In genomic region chr11:66288866-66289547, GRCh38 we compare ENCODE assay signal across 8 cellular contexts. TPM values are rescaled to one million over a fixed set of nuclear protein-coding genes. Genes with fewer than 3 reads are reported as not detected.
DNase-seq lines count a peak whose midpoint lies in the region; ATAC-seq and TF ChIP-seq lines count a peak whose summit lies in the region.

YIF1A (minus strand) TSS chr11:66289143; CDS start chr11:66288985, 158 bp downstream.

- peak; percentile 73 for ATAC-seq in GM18499 (IDR thresholded peaks at IDR 0.05; ENCODE audit: insufficient read depth, unreplicated experiment)
- peak; percentile 83 for ATAC-seq in HG02943 (IDR thresholded peaks at IDR 0.05; ENCODE audit: low read depth, unreplicated experiment)
- ATAC-seq in left ventricle myocardium superior, result peak; percentile 95

- H3K9me3 ChIP-seq in prostate gland, result no peaks in the 10 kb centered on the region

- H3K4me1 ChIP-seq in prostate gland (replicated peaks) (peaks cover 16% of the 10 kb centered on the region), urinary bladder (ENCODE audit: insufficient read depth) (no peaks in the 10 kb centered on the region)

- peak within 1 kb of the TSS; percentile 67 to 86 for H3K4me3 ChIP-seq in prostate gland
- H3K4me3 ChIP-seq in urinary bladder (ENCODE audit: low read depth, low read length), result peak within 1 kb of the TSS; percentile 59

- DNase-seq in NCI-H187 treated with DMSO at 0.1 percent for 48 hours (lab: John Stamatoyannopoulos, UW) (peak; percentile 96), anterior cingulate cortex (lab: John Stamatoyannopoulos, UW) (peak; percentile 94 to 100 (median 99)), left ventricle myocardium superior (peak; percentile 99), prostate gland (ENCODE audit: low spot score) (peak; percentile 99)

- no peaks in the 10 kb centered on the region for H3K27me3 ChIP-seq in prostate gland (replicated peaks; ENCODE audit: insufficient read depth)

- no peaks in the 10 kb centered on the region for H3K36me3 ChIP-seq in prostate gland
- peaks cover 1% of the 10 kb centered on the region for H3K36me3 ChIP-seq in urinary bladder (ENCODE audit: insufficient read depth)

- peak; percentile 82 for TF ChIP-seq POLR2A in prostate gland (IDR thresholded peaks at IDR 0.05)

- intact Hi-C loops in T-helper 2 cell treated with Interferon-gamma antibody and Interleukin-4, amounts not matched to agents 100 ng/mL and 5 ng/mL, for 36 hours (cut with micrococcal nuclease), result loop anchor here (1.0 to 10.0 kb wide), 4 partner anchors 21 to 574 kb away; partner anchors contain the start of genes BRMS1, KAT5 and RAB1B
- intact Hi-C loops in left ventricle myocardium superior (cut with micrococcal nuclease), result no loop called here
- intact Hi-C loops in prostate gland (cut with DNase I), result no loop called here

- no peak for TF ChIP-seq CTCF in prostate gland (IDR thresholded peaks at IDR 0.05)

- peak within 1 kb of the TSS; percentile 86 to 90 for H3K27ac ChIP-seq in prostate gland
- H3K27ac ChIP-seq in urinary bladder (ENCODE audit: low read depth), result peak within 1 kb of the TSS; percentile 97

- WGBS in prostate gland, result under 1% methylated on average over 64 of the region's 74 CpGs
- WGBS in urinary bladder, result under 1% methylated on average over 74 of the region's 74 CpGs

RNA-seq across cellular contexts. Expression of gene YIF1A, which starts in this region (rescaled TPM):
- 45.4 and 53.0 TPM in 2 replicates for total RNA-seq in T-helper 2 cell treated with Interferon-gamma antibody and Interleukin-4, amounts not matched to agents 100 ng/mL and 5 ng/mL, for 36 hours
- total RNA-seq in left ventricle myocardium superior, result 41.1 TPM
- total RNA-seq in prostate gland, result 100 to 1,000 TPM in 1 of 2 donors, 10 to 100 TPM in 1; 92.6 to 112 TPM
- total RNA-seq in urinary bladder, result 62.0 TPM
- polyA plus RNA-seq in urinary bladder, result 84.7 TPM

Comparison
In these comparisons a context has a peak if more than half of its experiments do, and no peak if none do; other contexts are left out.
1. Peak in every context shown above with its lines: DNase-seq, ATAC-seq, H3K4me3 ChIP-seq and H3K27ac ChIP-seq.